ENCODE assay signal across 1 cellular context in the genomic region with DNA sequence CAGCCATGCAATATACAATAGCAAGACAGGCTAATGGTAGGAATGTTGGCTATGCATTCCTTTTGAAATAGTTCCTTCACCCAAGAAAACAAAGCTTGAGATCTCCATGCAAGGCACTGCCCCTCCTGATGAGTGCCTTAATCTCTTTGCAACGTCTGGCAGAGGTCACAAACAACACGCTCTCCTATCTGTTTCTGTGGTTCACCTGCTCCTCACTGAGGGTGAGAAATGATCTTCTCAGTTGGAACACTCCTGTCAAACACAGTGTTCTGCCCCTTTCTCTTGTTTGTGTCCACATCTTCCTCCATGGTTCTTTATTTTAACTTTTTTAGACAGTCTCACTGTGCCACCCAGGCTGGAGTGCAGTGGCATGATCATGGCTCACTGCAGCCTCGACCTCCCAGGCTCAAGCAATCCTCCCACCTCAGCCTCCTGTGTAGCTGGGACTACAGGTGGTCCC.
TF ChIP-seq lines count a peak whose summit lies in the region.

No MANE protein-coding gene starts in this region.

TF ChIP-seq in K562, 482 proteins besides CTCF, POLR2A, EP300 and RAD21 (continued from another document and continues in another):
- TF ChIP-seq PHF21A (IDR thresholded peaks at IDR 0.05; ENCODE audit: borderline replicate concordance, low read depth) (no peak), ZNF324 (CRISPR knock-in tag; IDR thresholded peaks at IDR 0.05) (no peak), TARDBP (IDR thresholded peaks at IDR 0.05) (no peak), L3MBTL2 (IDR thresholded peaks at IDR 0.05) (no peak), CTBP1 (IDR thresholded peaks at IDR 0.05; ENCODE audit: borderline replicate concordance) (0 out of 2 replicates have a peak, but pooled peaks have one; percentile 52), ZEB2 (IDR thresholded peaks at IDR 0.05) (peak; percentile 76), MYNN (IDR thresholded peaks at IDR 0.05) (peak; percentile 79), MYNN (CRISPR knock-in tag; IDR thresholded peaks at IDR 0.05) (no peak), ZBTB49 (CRISPR knock-in tag; IDR thresholded peaks at IDR 0.05; ENCODE audit: borderline replicate concordance) (no peak), HNRNPLL (IDR thresholded peaks at IDR 0.05; ENCODE audit: low read depth, low read length, poor library complexity, severe bottlenecking) (no peak), CAMTA2 (CRISPR knock-in tag; conservative IDR thresholded peaks at IDR 0.05) (no peak), HDAC8 (tag; IDR thresholded peaks at IDR 0.05) (no peak), SMARCA5 (IDR thresholded peaks at IDR 0.05) (no peak; the same call in 1 of the 2 replicates), CREM (IDR thresholded peaks at IDR 0.05; ENCODE audit: low read depth) (peak; percentile 80), NCOR1 (IDR thresholded peaks at IDR 0.05) (peak; percentile 91), FUS (optimal IDR thresholded peaks at IDR 0.05; ENCODE audit: low read depth, low read length) (no peak), RUNX1 (IDR thresholded peaks at IDR 0.05; ENCODE audit: low read depth) (peak; percentile 70; the same call in 1 of the 2 replicates), ZKSCAN1 (IDR thresholded peaks at IDR 0.05; ENCODE audit: low read depth, low read length) (0 out of 2 replicates have a peak, but pooled peaks have one; percentile 31), MTA2 (IDR thresholded peaks at IDR 0.05; ENCODE audit: low read depth) (peak; percentile 91), GATAD2B (IDR thresholded peaks at IDR 0.05; ENCODE audit: borderline replicate concordance) (no peak), MLLT1 (IDR thresholded peaks at IDR 0.05) (peak in 1 of 2 experiments; percentile 93; a peak in 2 of 4 replicates), HDAC1 (IDR thresholded peaks at IDR 0.05) (peak in 1 of 2 experiments; percentile 75; a peak in 2 of 4 replicates), STAT5A (IDR thresholded peaks at IDR 0.05; ENCODE audit: borderline replicate concordance, low read length) (peak; percentile 84), PRPF4 (IDR thresholded peaks at IDR 0.05; ENCODE audit: insufficient read depth, low read depth, low read length, poor library complexity, severe bottlenecking) (no peak), YY1 (IDR thresholded peaks at IDR 0.05; ENCODE audit: borderline replicate concordance in 1 of 3, control insufficient read depth in 1 of 3, extremely low read depth in 1 of 3, insufficient read depth in 3 of 3, insufficient read length in 1 of 3, insufficient replicate concordance in 2 of 3, low read depth in 1 of 3, low read length in 2 of 3) (peak in 1 of 3 experiments; percentile 25), CSDE1 (IDR thresholded peaks at IDR 0.05) (no peak), SREBF1 (IDR thresholded peaks at IDR 0.05; ENCODE audit: borderline replicate concordance, low read depth, low read length) (0 out of 2 replicates have a peak, but pooled peaks have one; percentile 20), RNF2 (IDR thresholded peaks at IDR 0.05) (peak; percentile 94), MXI1 (IDR thresholded peaks at IDR 0.05; ENCODE audit: low read depth, low read length) (0 out of 2 replicates have a peak, but pooled peaks have one; percentile 28), KDM5B (IDR thresholded peaks at IDR 0.05; ENCODE audit: insufficient replicate concordance, low read depth, low read length) (peak; percentile 44), NEUROD1 (IDR thresholded peaks at IDR 0.05; ENCODE audit: borderline replicate concordance, low read depth, low read length, partially characterized antibody) (peak; percentile 73), CHD1 (IDR thresholded peaks at IDR 0.05; ENCODE audit: low read length) (peak; percentile 37), PRDM10 (IDR thresholded peaks at IDR 0.05; ENCODE audit: partially characterized antibody) (peak; percentile 86), PHB2 (IDR thresholded peaks at IDR 0.05; ENCODE audit: low read depth) (peak; percentile 77), RFX5 (IDR thresholded peaks at IDR 0.05; ENCODE audit: low read depth, low read length) (no peak), GATA2 (CRISPR knock-in tag; IDR thresholded peaks at IDR 0.05) (peak; percentile 95), JUND (IDR thresholded peaks at IDR 0.05; ENCODE audit: borderline replicate concordance, low read depth, low read length) (peak; percentile 48), JUND (tag; IDR thresholded peaks at IDR 0.05; ENCODE audit: borderline replicate concordance, low read depth, low read length) (peak; percentile 12; the same call in 1 of the 3 replicates), TCF15 (CRISPR knock-in tag; IDR thresholded peaks at IDR 0.05) (no peak), ETV6 (IDR thresholded peaks at IDR 0.05; ENCODE audit: borderline replicate concordance in 1 of 2, low read depth in 2 of 2, low read length in 1 of 2) (peak in 1 of 2 experiments; percentile 45; a peak in 1 of 4 replicates), ETV6 (CRISPR knock-in tag; IDR thresholded peaks at IDR 0.05; ENCODE audit: borderline replicate concordance) (no peak), RBM14 (IDR thresholded peaks at IDR 0.05; ENCODE audit: borderline replicate concordance, insufficient read depth, low read depth, low read length) (no peak), ATF1 (CRISPR knock-in tag; IDR thresholded peaks at IDR 0.05) (no peak), ATF1 (tag; IDR thresholded peaks at IDR 0.05) (no peak), HOXB6 (CRISPR knock-in tag; IDR thresholded peaks at IDR 0.05; ENCODE audit: borderline replicate concordance) (no peak), MTA1 (IDR thresholded peaks at IDR 0.05; ENCODE audit: borderline replicate concordance) (0 out of 2 replicates have a peak, but pooled peaks have one; percentile 13), OTX1 (CRISPR knock-in tag; IDR thresholded peaks at IDR 0.05) (no peak), DIDO1 (tag; IDR thresholded peaks at IDR 0.05; ENCODE audit: low read depth) (no peak), MTA3 (IDR thresholded peaks at IDR 0.05; ENCODE audit: borderline replicate concordance) (no peak), MEF2A (IDR thresholded peaks at IDR 0.05; ENCODE audit: control insufficient read depth, low read depth, low read length) (peak; percentile 55; the same call in 1 of the 2 replicates), MECOM (CRISPR knock-in tag; IDR thresholded peaks at IDR 0.05) (peak; percentile 93)
- TF ChIP-seq, protein P1, sequence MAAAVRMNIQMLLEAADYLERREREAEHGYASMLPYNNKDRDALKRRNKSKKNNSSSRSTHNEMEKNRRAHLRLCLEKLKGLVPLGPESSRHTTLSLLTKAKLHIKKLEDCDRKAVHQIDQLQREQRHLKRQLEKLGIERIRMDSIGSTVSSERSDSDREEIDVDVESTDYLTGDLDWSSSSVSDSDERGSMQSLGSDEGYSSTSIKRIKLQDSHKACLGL (CRISPR knock-in tag; IDR thresholded peaks at IDR 0.05; ENCODE audit: borderline replicate concordance, poor library complexity, severe bottlenecking) = no peak
- TF ChIP-seq, protein P2, sequence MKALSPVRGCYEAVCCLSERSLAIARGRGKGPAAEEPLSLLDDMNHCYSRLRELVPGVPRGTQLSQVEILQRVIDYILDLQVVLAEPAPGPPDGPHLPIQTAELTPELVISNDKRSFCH (CRISPR knock-in tag; IDR thresholded peaks at IDR 0.05) = 0 out of 2 replicates have a peak, but pooled peaks have one; percentile 28
- TF ChIP-seq, protein P2 (tag; IDR thresholded peaks at IDR 0.05) = no peak
- TF ChIP-seq, protein P3, sequence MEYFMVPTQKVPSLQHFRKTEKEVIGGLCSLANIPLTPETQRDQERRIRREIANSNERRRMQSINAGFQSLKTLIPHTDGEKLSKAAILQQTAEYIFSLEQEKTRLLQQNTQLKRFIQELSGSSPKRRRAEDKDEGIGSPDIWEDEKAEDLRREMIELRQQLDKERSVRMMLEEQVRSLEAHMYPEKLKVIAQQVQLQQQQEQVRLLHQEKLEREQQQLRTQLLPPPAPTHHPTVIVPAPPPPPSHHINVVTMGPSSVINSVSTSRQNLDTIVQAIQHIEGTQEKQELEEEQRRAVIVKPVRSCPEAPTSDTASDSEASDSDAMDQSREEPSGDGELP (CRISPR knock-in tag; IDR thresholded peaks at IDR 0.05; ENCODE audit: borderline replicate concordance) = 0 out of 2 replicates have a peak, but pooled peaks have one; percentile 4
- TF ChIP-seq, protein P4, sequence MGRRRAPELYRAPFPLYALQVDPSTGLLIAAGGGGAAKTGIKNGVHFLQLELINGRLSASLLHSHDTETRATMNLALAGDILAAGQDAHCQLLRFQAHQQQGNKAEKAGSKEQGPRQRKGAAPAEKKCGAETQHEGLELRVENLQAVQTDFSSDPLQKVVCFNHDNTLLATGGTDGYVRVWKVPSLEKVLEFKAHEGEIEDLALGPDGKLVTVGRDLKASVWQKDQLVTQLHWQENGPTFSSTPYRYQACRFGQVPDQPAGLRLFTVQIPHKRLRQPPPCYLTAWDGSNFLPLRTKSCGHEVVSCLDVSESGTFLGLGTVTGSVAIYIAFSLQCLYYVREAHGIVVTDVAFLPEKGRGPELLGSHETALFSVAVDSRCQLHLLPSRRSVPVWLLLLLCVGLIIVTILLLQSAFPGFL (CRISPR knock-in tag; IDR thresholded peaks at IDR 0.05) = no peak
- TF ChIP-seq, protein P5, sequence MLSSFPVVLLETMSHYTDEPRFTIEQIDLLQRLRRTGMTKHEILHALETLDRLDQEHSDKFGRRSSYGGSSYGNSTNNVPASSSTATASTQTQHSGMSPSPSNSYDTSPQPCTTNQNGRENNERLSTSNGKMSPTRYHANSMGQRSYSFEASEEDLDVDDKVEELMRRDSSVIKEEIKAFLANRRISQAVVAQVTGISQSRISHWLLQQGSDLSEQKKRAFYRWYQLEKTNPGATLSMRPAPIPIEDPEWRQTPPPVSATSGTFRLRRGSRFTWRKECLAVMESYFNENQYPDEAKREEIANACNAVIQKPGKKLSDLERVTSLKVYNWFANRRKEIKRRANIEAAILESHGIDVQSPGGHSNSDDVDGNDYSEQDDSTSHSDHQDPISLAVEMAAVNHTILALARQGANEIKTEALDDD (IDR thresholded peaks at IDR 0.05) = 0 out of 2 replicates have a peak, but pooled peaks have one; percentile 8
- TF ChIP-seq, protein P6, sequence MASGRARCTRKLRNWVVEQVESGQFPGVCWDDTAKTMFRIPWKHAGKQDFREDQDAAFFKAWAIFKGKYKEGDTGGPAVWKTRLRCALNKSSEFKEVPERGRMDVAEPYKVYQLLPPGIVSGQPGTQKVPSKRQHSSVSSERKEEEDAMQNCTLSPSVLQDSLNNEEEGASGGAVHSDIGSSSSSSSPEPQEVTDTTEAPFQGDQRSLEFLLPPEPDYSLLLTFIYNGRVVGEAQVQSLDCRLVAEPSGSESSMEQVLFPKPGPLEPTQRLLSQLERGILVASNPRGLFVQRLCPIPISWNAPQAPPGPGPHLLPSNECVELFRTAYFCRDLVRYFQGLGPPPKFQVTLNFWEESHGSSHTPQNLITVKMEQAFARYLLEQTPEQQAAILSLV (tag; IDR thresholded peaks at IDR 0.05) = no peak
